13 cellular contexts compared by ENCODE assay signal in the genomic region with DNA sequence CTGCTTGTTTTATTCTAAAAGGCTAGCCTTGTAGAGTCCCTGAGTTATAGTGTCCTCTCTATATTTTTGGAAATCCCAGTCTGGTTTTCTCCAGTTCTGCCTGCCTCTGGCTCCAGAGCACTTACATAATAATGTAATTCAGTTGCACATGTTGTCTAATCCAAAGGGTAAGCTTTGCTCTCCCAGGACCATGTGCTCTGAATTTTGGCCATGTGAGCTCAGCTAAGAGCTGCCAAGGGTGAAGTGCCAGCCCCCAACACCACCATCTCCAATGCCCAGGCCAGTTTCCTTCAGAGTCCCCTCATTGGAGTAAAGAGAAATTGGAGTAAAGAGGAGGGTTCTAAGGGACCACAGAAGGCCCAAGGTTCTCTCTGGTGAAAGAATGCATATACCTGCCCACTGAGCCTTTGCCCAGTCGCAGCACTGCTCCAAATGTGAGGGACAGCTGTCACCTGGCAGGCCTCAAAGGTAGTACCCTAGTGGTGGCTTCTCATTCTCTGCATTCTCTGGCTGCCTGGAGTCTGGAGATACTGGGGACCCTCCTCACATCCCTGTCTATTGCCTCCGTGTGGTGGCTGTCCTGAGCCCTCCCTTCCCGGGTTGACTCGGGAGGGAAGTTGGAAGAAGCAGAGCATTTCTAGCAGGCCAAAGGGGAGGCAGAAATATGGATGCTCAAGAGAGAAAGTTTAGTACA. TPM values are rescaled to one million over a fixed set of nuclear protein-coding genes. Genes with fewer than 3 reads are reported as not detected.
DNase-seq lines count a peak whose midpoint lies in the region; ATAC-seq and TF ChIP-seq lines count a peak whose summit lies in the region.
"Had no signal": no experiment of that assay in that cellular context is flagged by ENCODE, and none has a peak within 500 bp of the region (broad histone marks: within the 10 kb centered on the region; RNA-seq: fewer than 3 reads in every experiment).

No MANE protein-coding gene starts in this region.

- peaks cover 32% of the 10 kb centered on the region for H3K36me3 Mint-ChIP-seq in activated B cell treated with CpG ODN at 0.5 μM for 24 hours (ENCODE audit: low read depth)
- peaks cover 3% of the 10 kb centered on the region for H3K36me3 Mint-ChIP-seq in activated naive CD4-positive, alpha-beta T cell treated with anti-CD3 and anti-CD28 coated beads for 36 hours (ENCODE audit: low read depth)

- DNase-seq in activated B cell treated with CpG ODN at 0.5 μM for 24 hours, result no peak
- DNase-seq in iPS-NIHi7 (ENCODE audit: extremely low spot score), result peak; percentile 38
- DNase-seq in SK-N-DZ (ENCODE audit: low spot score), result no peak
- no peak for DNase-seq in dedifferentiated amniotic fluid mesenchymal stem cell (ENCODE audit: extremely low spot score)
- DNase-seq in NCI-H82 treated with DMSO at 0.1 percent for 48 hours (lab: John Stamatoyannopoulos, UW; ENCODE audit: unreplicated experiment), result no peak
- DNase-seq in activated naive CD4-positive, alpha-beta T cell treated with anti-CD3 and anti-CD28 coated beads for 36 hours, result no peak
- DNase-seq: activated CD4-positive, alpha-beta T cell treated with anti-CD3 and anti-CD28 coated beads, Interleukin-2, amount 50 U/mL, for 1 hour; natural killer cell; NCI-H1092 treated with DMSO at 0.1 percent for 48 hours had no signal

- POLR2A ChIA-PET in activated B cell treated with CpG ODN at 0.5 μM for 24 hours (lab: Charles Lee), result no interaction called here

- no peaks in the 10 kb centered on the region for H3K27me3 ChIP-seq in stomach smooth muscle (ENCODE audit: control insufficient read depth in 1 of 2, insufficient read depth in 2 of 2, low read length in 2 of 2)

- H3K27ac Mint-ChIP-seq in activated B cell treated with CpG ODN at 0.5 μM for 24 hours, result peak overlapping the region; percentile 85
- H3K27ac Mint-ChIP-seq in activated naive CD4-positive, alpha-beta T cell treated with anti-CD3 and anti-CD28 coated beads for 36 hours, result no peak overlapping the region
- H3K27ac Mint-ChIP-seq: natural killer cell had no signal

- ATAC-seq in GM21619 (IDR thresholded peaks at IDR 0.05; ENCODE audit: unreplicated experiment) (peak; percentile 14), activated B cell treated with CpG ODN at 0.5 μM for 24 hours (ENCODE audit: low read depth) (no peak)
- ATAC-seq: natural killer cell had no signal

- no peaks in the 10 kb centered on the region for H3K27me3 Mint-ChIP-seq in activated B cell treated with CpG ODN at 0.5 μM for 24 hours
- no peaks in the 10 kb centered on the region for H3K27me3 Mint-ChIP-seq in activated naive CD4-positive, alpha-beta T cell treated with anti-CD3 and anti-CD28 coated beads for 36 hours (ENCODE audit: low read depth)

- intact Hi-C loops in activated B cell treated with CpG ODN at 0.5 μM for 24 hours (cut with micrococcal nuclease), result no loop called here
- intact Hi-C loops in activated naive CD4-positive, alpha-beta T cell treated with anti-CD3 and anti-CD28 coated beads for 36 hours (cut with micrococcal nuclease), result no loop called here

- H3K9me3 ChIP-seq in stomach smooth muscle (ENCODE audit: control insufficient read depth in 2 of 2, low read length in 2 of 2), result no peaks in the 10 kb centered on the region

- peak overlapping the region; percentile 89 for H3K27ac ChIP-seq in stomach smooth muscle (ENCODE audit: low read length)

- CTCF ChIA-PET in activated B cell treated with CpG ODN at 0.5 μM for 24 hours (lab: Charles Lee), result interaction anchor here (0.9 to 1.6 kb wide), 2 partner anchors 10 to 154 kb away, joined by 3 to 4 read pairs; no protein-coding TSS in a partner anchor
- CTCF ChIA-PET in activated naive CD4-positive, alpha-beta T cell treated with anti-CD3 and anti-CD28 coated beads for 36 hours (lab: Charles Lee), result interaction anchor here (0.6 to 2.0 kb wide), 4 partner anchors 9 to 22 kb away, joined by 3 to 6 read pairs (median 4); no protein-coding TSS in a partner anchor

- H3K9me3 Mint-ChIP-seq in activated B cell treated with CpG ODN at 0.5 μM for 24 hours, result no peaks in the 10 kb centered on the region
- H3K9me3 Mint-ChIP-seq in activated naive CD4-positive, alpha-beta T cell treated with anti-CD3 and anti-CD28 coated beads for 36 hours, result no peaks in the 10 kb centered on the region
- H3K9me3 Mint-ChIP-seq: natural killer cell had no signal

- peak overlapping the region; percentile 56 for H3K4me3 Mint-ChIP-seq in activated B cell treated with CpG ODN at 0.5 μM for 24 hours
- H3K4me3 Mint-ChIP-seq in activated naive CD4-positive, alpha-beta T cell treated with anti-CD3 and anti-CD28 coated beads for 36 hours, result no peak overlapping the region
- H3K4me3 Mint-ChIP-seq: natural killer cell had no signal

- peaks cover 5 to 8% of the 10 kb centered on the region in 2 donors for H3K36me3 ChIP-seq in stomach smooth muscle (ENCODE audit: control insufficient read depth in 2 of 2, insufficient read depth in 2 of 2, low read length in 2 of 2)

- H3K9ac ChIP-seq in stomach smooth muscle (ENCODE audit: low read length in 2 of 2), result peak overlapping the region in 1 of 2 donors; percentile 8

- peaks cover 81% of the 10 kb centered on the region for H3K4me1 ChIP-seq in stomach smooth muscle (ENCODE audit: control insufficient read depth, insufficient read depth, low read length)

- peaks cover 51% of the 10 kb centered on the region for H3K4me1 Mint-ChIP-seq in activated B cell treated with CpG ODN at 0.5 μM for 24 hours
- H3K4me1 Mint-ChIP-seq in activated naive CD4-positive, alpha-beta T cell treated with anti-CD3 and anti-CD28 coated beads for 36 hours (ENCODE audit: low read depth), result peaks cover 38% of the 10 kb centered on the region

- H3K4me3 ChIP-seq in stomach smooth muscle (ENCODE audit: low read length in 2 of 2), result peak overlapping the region; percentile 41 to 49

- TF ChIP-seq CTCF in activated B cell treated with CpG ODN at 0.5 μM for 24 hours (IDR thresholded peaks at IDR 0.05), result no peak

RNA-seq across cellular contexts. Expression of a gene that starts 4.9 kb away (rescaled TPM):
- total RNA-seq in activated B cell treated with CpG ODN at 0.5 μM for 24 hours, result 47.5 and 56.8 TPM in 2 replicates
- 5.7 and 7.4 TPM in 2 replicates for polyA plus RNA-seq in SK-N-DZ (2014; cell fraction: cytosol; rRNA removed)
- polyA plus RNA-seq in SK-N-DZ (2014; cell fraction: nucleus; rRNA removed), result 13.1 and 17.3 TPM in 2 replicates
- total RNA-seq in activated naive CD4-positive, alpha-beta T cell treated with anti-CD3 and anti-CD28 coated beads for 36 hours, result 10 to 100 TPM; 13.9 to 16.2 TPM

RNA-seq across cellular contexts. Expression of a gene that starts 33.3 kb away (rescaled TPM):
- 1.9 and 3.4 TPM in 2 replicates for total RNA-seq in activated B cell treated with CpG ODN at 0.5 μM for 24 hours
- polyA plus RNA-seq in SK-N-DZ (2014; cell fraction: cytosol; rRNA removed), result 32.5 and 34.1 TPM in 2 replicates
- 28.6 and 30.1 TPM in 2 replicates for polyA plus RNA-seq in SK-N-DZ (2014; cell fraction: nucleus; rRNA removed)
- total RNA-seq in activated naive CD4-positive, alpha-beta T cell treated with anti-CD3 and anti-CD28 coated beads for 36 hours, result under 1 TPM; 0.22 to 0.57 TPM

RNA-seq across cellular contexts. Expression of a gene that starts 47.2 kb away (rescaled TPM):
- 8.6 and 8.8 TPM in 2 replicates for total RNA-seq in activated B cell treated with CpG ODN at 0.5 μM for 24 hours
- polyA plus RNA-seq in SK-N-DZ (2014; cell fraction: cytosol; rRNA removed), result 2.1 and 2.7 TPM in 2 replicates
- polyA plus RNA-seq in SK-N-DZ (2014; cell fraction: nucleus; rRNA removed), result 1.1 and 2.1 TPM in 2 replicates
- total RNA-seq in activated naive CD4-positive, alpha-beta T cell treated with anti-CD3 and anti-CD28 coated beads for 36 hours, result 1 to 10 TPM; 5.6 to 6.5 TPM

RNA-seq across cellular contexts. Expression of a gene that starts 54.9 kb away (rescaled TPM):
- 3.9 and 4.6 TPM in 2 replicates for total RNA-seq in activated B cell treated with CpG ODN at 0.5 μM for 24 hours
- not detected in 2 replicates for polyA plus RNA-seq in SK-N-DZ (2014; cell fraction: cytosol; rRNA removed)
- polyA plus RNA-seq in SK-N-DZ (2014; cell fraction: nucleus; rRNA removed), result 0.60 and 2.4 TPM in 2 replicates
- total RNA-seq in activated naive CD4-positive, alpha-beta T cell treated with anti-CD3 and anti-CD28 coated beads for 36 hours, result under 1 TPM; 0.32 to 0.76 TPM
- total RNA-seq: RPMI7951 had no signal
- polyA plus RNA-seq: fibroblast of lung had no signal
